ENCODE assay signal across 29 cellular contexts in genomic region chr15:101368086-101368780, GRCh38.
DNase-seq lines count a peak whose midpoint lies in the region; ATAC-seq and TF ChIP-seq lines count a peak whose summit lies in the region.
"Had no signal": no experiment of that assay in that cellular context is flagged by ENCODE, and none has a peak within 500 bp of the region (broad histone marks: within the 10 kb centered on the region; RNA-seq: fewer than 3 reads in every experiment).

No MANE protein-coding gene starts in this region.

- CTCF ChIA-PET in Panc1 (lab: Charles Lee): no interaction called here

- ATAC-seq in Panc1 (0 out of 2 replicates have a peak, but pooled peaks have one; percentile 18), HG03342 (IDR thresholded peaks at IDR 0.05; ENCODE audit: unreplicated experiment) (no peak)
- ATAC-seq: T-cell had no signal

- in situ Hi-C loops in Panc1 (cut with HindIII; ENCODE audit: low pct_unique_long_range_greater_than_20kb, low sequenced_read_pairs): no loop called here

- H3K9me3 ChIP-seq in Panc1 (ENCODE audit: control insufficient read depth, insufficient read depth, low read depth, low read length): no peaks in the 10 kb centered on the region
- H3K9me3 ChIP-seq in left ventricle myocardium inferior (replicated peaks): peaks cover 8% of the 10 kb centered on the region
- H3K9me3 ChIP-seq: ascending aorta, vagina had no signal

- H3K27ac ChIP-seq in Panc1 (ENCODE audit: low read length) (no peak overlapping the region), left ventricle myocardium inferior (replicated peaks) (peak overlapping the region; percentile 95)
- H3K27ac ChIP-seq: ascending aorta, epithelial cell of prostate, HL-60, skin epidermis, vagina, WERI-Rb-1 had no signal

- H3K4me3 ChIP-seq in Panc1 (ENCODE audit: low read depth in 2 of 2, low read length in 2 of 2) (no peak overlapping the region), left ventricle myocardium inferior (peak overlapping the region; percentile 55)
- H3K4me3 ChIP-seq: ascending aorta, skin epidermis, vagina had no signal

- TF ChIP-seq POLR2A in erythroblast (IDR thresholded peaks at IDR 0.05; ENCODE audit: low read length): no peak

- H3K27me3 ChIP-seq in Panc1 (ENCODE audit: control insufficient read depth, insufficient read depth, low read length) (no peaks in the 10 kb centered on the region), left ventricle myocardium inferior (ENCODE audit: low read depth) (no peaks in the 10 kb centered on the region)
- H3K27me3 ChIP-seq: ascending aorta, vagina had no signal

- no peaks in the 10 kb centered on the region; the same call in 1 of the 2 replicates for H3K4me1 ChIP-seq in Panc1 (ENCODE audit: control insufficient read depth, insufficient read depth, low read length)
- peaks cover 34% of the 10 kb centered on the region for H3K4me1 ChIP-seq in left ventricle myocardium inferior
- H3K4me1 ChIP-seq: ascending aorta had no signal

- TF ChIP-seq CTCF in Panc1 (IDR thresholded peaks at IDR 0.05): no peak
- TF ChIP-seq CTCF in left ventricle myocardium inferior (IDR thresholded peaks at IDR 0.05; ENCODE audit: borderline replicate concordance): no peak
- no peak for TF ChIP-seq CTCF in GM10266 (IDR thresholded peaks at IDR 0.05; ENCODE audit: control insufficient read depth, insufficient read depth, low read depth, missing control alignments)

- H3K36me3 ChIP-seq in Panc1 (ENCODE audit: control insufficient read depth, insufficient read depth, low read length): no peaks in the 10 kb centered on the region
- peaks cover 16% of the 10 kb centered on the region for H3K36me3 ChIP-seq in left ventricle myocardium inferior
- H3K36me3 ChIP-seq: ascending aorta, vagina, WERI-Rb-1 had no signal

- intact Hi-C loops in Panc1 (cut with micrococcal nuclease; ENCODE audit: unreplicated experiment) (no loop called here), left ventricle myocardium inferior (cut with micrococcal nuclease) (no loop called here)

- no TSS peak for BruUV-seq in Panc1 (replicated peaks; lab: Mats Ljungman, UMichigan)

- POLR2A ChIA-PET in Panc1 (lab: Charles Lee): no interaction called here

- no peak for DNase-seq in Panc1 (ENCODE audit: low read depth, low spot score)
- peak; percentile 69 for DNase-seq in left ventricle myocardium inferior
- DNase-seq in mucosa of gallbladder (ENCODE audit: low spot score): peak; percentile 23
- DNase-seq in NK-92 (lab: John Stamatoyannopoulos, UW; ENCODE audit: unreplicated experiment): no peak
- no peak for DNase-seq in erythroblast (lab: John Stamatoyannopoulos, UW)
- no peak for DNase-seq in GM10266 (ENCODE audit: extremely low spot score)
- DNase-seq: activated CD4-positive, alpha-beta T cell treated with anti-CD3 and anti-CD28 coated beads for 48 hours; activated CD8-positive, alpha-beta memory T cell treated with anti-CD3 and anti-CD28 coated beads for 24 hours; activated effector memory CD4-positive, alpha-beta T cell treated with anti-CD3 and anti-CD28 coated beads, Interleukin-2, amount 50 U/mL, for 16 hours; activated naive CD8-positive, alpha-beta T cell treated with anti-CD3 and anti-CD28 coated beads, Interleukin-2, amount 10 ng/mL, durations not matched to agents 7 days and 5 days; activated T-cell treated with anti-CD3 and anti-CD28 coated beads for 4 hours; CD8-positive, alpha-beta memory T cell; DMS 273 treated with DMSO at 0.1 percent for 48 hours; effector memory CD4-positive, alpha-beta T cell; EL; KG1; natural killer cell; NCI-H1417; NCI-H446 treated with DMSO at 0.1 percent for 48 hours; NCI-H774; stimulated activated naive CD4-positive, alpha-beta T cell treated with Interleukin-2 at 50 U/mL for 16 hours; T-cell; WERI-Rb-1 had no signal

Comparison
In these comparisons a context has a peak if more than half of its experiments do, and no peak if none do; other contexts are left out.
1. DNase-seq: peak in left ventricle myocardium inferior (single experiment) and mucosa of gallbladder (single experiment); none in Panc1 (single experiment), NK-92 (single experiment), erythroblast (0 of 2) and GM10266 (single experiment).